Comparison of ENCODE assay signal across 33 cellular contexts in genomic region chr9:133496901-133497411, GRCh38. TPM values are rescaled to one million over a fixed set of nuclear protein-coding genes. Genes with fewer than 3 reads are reported as not detected.
"Had no signal": no experiment of that assay in that cellular context is flagged by ENCODE, and none has a peak within 500 bp of the region (broad histone marks: within the 10 kb centered on the region; RNA-seq: fewer than 3 reads in every experiment).

No MANE protein-coding gene starts in this region.

- H3K9me3 ChIP-seq: pancreas, upper lobe of right lung had no signal

- H3K4me3 ChIP-seq: coronary artery, esophagus muscularis mucosa, gastroesophageal sphincter, heart left ventricle, pancreas, skin epidermis, spleen, thoracic aorta, tibial nerve, upper lobe of right lung, uterus had no signal

- H3K36me3 ChIP-seq: esophagus muscularis mucosa, gastroesophageal sphincter, heart left ventricle, pancreas, spleen, thoracic aorta, upper lobe of right lung, uterus had no signal

- H3K4me1 Mint-ChIP-seq: central memory CD8-positive, alpha-beta T cell; naive thymus-derived CD4-positive, alpha-beta T cell; stimulated activated memory B cell treated with anti-CD40 and anti-IgM and Interleukin-4, amounts not matched to agents 10 μg/mL and 1 μg/mL and 100 μg/mL, for 72 hours had no signal

- ATAC-seq: foreskin keratinocyte; gastroesophageal sphincter; heart left ventricle; naive thymus-derived CD4-positive, alpha-beta T cell; pancreas; stimulated activated memory B cell treated with anti-CD40 and anti-IgM and Interleukin-4, amounts not matched to agents 10 μg/mL and 1 μg/mL and 100 μg/mL, for 72 hours; stimulated activated naive CD8-positive, alpha-beta T cell treated with anti-CD3 and anti-CD28 coated beads, Interleukin-15, Interleukin-2, amounts not matched to agents 100 U/mL and 50 U/mL, for 24 hours; upper lobe of right lung had no signal

- H3K27me3 ChIP-seq: foreskin keratinocyte, pancreas, upper lobe of right lung, uterus had no signal

- H3K4me3 Mint-ChIP-seq: central memory CD8-positive, alpha-beta T cell; naive thymus-derived CD4-positive, alpha-beta T cell; stimulated activated memory B cell treated with anti-CD40 and anti-IgM and Interleukin-4, amounts not matched to agents 10 μg/mL and 1 μg/mL and 100 μg/mL, for 72 hours had no signal

- FAIRE-seq: endothelial cell of umbilical vein, islet of Langerhans, pancreas had no signal

- DNase-seq: dermis blood vessel endothelial cell; effector memory CD4-positive, alpha-beta T cell; foreskin keratinocyte; hippocampal formation; kidney glomerular epithelial cell; mammary epithelial cell; mesendoderm; midbrain; naive thymus-derived CD4-positive, alpha-beta T cell; occipital lobe; pancreas; spleen; stimulated activated CD4-positive, alpha-beta T cell treated with anti-CD3 and anti-CD28 coated beads, Interleukin-4, amount 100 ng/mL, for 4 hours; stimulated activated naive CD8-positive, alpha-beta T cell treated with anti-CD3 and anti-CD28 coated beads, Interleukin-15, Interleukin-2, amounts not matched to agents 100 U/mL and 50 U/mL, for 24 hours; substantia nigra; upper lobe of right lung; uterus had no signal

- H3K27ac ChIP-seq: coronary artery, esophagus muscularis mucosa, foreskin keratinocyte, gastroesophageal sphincter, heart left ventricle, pancreas, skin epidermis, thoracic aorta, tibial nerve, upper lobe of right lung, uterus had no signal

- H3K27ac Mint-ChIP-seq: progenitor cell of endocrine pancreas; stimulated activated memory B cell treated with anti-CD40 and anti-IgM and Interleukin-4, amounts not matched to agents 10 μg/mL and 1 μg/mL and 100 μg/mL, for 72 hours had no signal

- H3K27me3 Mint-ChIP-seq: progenitor cell of endocrine pancreas had no signal

- H3K36me3 Mint-ChIP-seq: stimulated activated memory B cell treated with anti-CD40 and anti-IgM and Interleukin-4, amounts not matched to agents 10 μg/mL and 1 μg/mL and 100 μg/mL, for 72 hours had no signal

- H3K4me1 ChIP-seq: foreskin keratinocyte, pancreas, uterus had no signal

RNA-seq across cellular contexts. Expression of gene MYMK, which starts 27.8 kb away (rescaled TPM):
- total RNA-seq: dermis blood vessel endothelial cell; endothelial cell of umbilical vein; epithelial cell of proximal tubule; esophagus muscularis mucosa; fibroblast of lung; foreskin keratinocyte; gastroesophageal sphincter; heart left ventricle; lower leg skin; mammary epithelial cell; mucosa of gallbladder; naive thymus-derived CD4-positive, alpha-beta T cell; occipital lobe; pancreas; progenitor cell of endocrine pancreas; spleen; thoracic aorta; upper lobe of right lung; uterus had no signal
- polyA plus RNA-seq: endothelial cell of umbilical vein; fibroblast of lung; foreskin keratinocyte; heart left ventricle; mammary epithelial cell; naive thymus-derived CD4-positive, alpha-beta T cell; pancreas; spleen had no signal

RNA-seq across cellular contexts. Expression of gene ADAMTSL2, which starts 37.5 kb away (rescaled TPM):
- total RNA-seq: endothelial cell of umbilical vein, epithelial cell of proximal tubule, foreskin keratinocyte had no signal
- polyA plus RNA-seq: endothelial cell of umbilical vein, foreskin keratinocyte, mammary epithelial cell had no signal
